20 cellular contexts compared by ENCODE assay signal in the genomic region with DNA sequence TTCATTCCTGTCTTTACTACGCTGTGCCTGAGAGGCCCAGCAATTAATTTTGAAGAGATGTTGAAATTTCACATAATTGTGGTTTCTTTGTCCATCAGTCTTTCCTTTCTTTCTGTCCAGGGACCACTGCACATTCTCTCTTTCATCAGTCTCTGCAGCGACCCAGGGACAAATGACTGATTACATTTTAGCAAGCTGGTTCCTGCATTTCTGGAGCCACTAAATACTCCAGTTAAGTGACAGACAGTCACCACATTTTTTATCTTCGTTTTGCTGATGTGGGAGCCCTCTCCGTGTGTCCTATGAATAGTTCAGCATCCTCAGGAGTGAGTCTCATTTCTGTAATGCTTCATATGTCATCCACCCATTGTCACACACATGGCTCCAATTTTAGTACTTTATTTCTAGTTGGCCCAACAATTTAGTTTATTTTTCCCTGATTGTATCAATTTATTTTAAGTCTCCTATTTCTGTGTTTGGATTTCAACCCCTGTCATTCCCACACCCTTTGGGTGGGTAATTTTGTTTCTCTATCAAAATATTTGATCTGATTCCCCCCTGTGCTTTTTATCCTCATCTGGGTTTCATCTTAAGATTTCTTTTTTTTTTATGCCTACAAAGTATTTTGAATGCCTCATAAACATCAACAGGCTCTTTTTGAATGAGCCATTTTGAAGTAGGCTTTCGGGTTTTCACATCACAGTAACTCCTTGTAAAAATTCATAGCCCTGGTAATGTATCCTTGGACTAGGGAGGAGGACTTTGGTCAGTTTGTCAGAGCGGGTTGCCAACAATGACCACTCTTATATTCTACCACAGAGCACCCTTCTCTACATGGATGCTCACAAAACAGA.
DNase-seq lines count a peak whose midpoint lies in the region; ATAC-seq, FAIRE-seq and TF ChIP-seq lines count a peak whose summit lies in the region.
"Had no signal": no experiment of that assay in that cellular context is flagged by ENCODE, and none has a peak within 500 bp of the region (broad histone marks: within the 10 kb centered on the region; RNA-seq: fewer than 3 reads in every experiment).

No MANE protein-coding gene starts in this region.

- H3K36me3 Mint-ChIP-seq in naive thymus-derived CD8-positive, alpha-beta T cell: no peaks in the 10 kb centered on the region
- H3K36me3 Mint-ChIP-seq: T-cell had no signal

- H3K27ac ChIP-seq in fibroblast of lung (ENCODE audit: insufficient read depth, low read length): no peak overlapping the region
- H3K27ac ChIP-seq: body of pancreas, C4-2B, prostate gland, VCaP had no signal

- no peaks in the 10 kb centered on the region for H3K27me3 ChIP-seq in fibroblast of lung (ENCODE audit: control insufficient read depth, insufficient read depth, low read length)
- H3K27me3 ChIP-seq: body of pancreas had no signal

- no peak for TF ChIP-seq CTCF in fibroblast of lung (conservative IDR thresholded peaks at IDR 0.05 in 1 of 2, IDR thresholded peaks at IDR 0.05 in 1 of 2; ENCODE audit: low read depth in 1 of 2, low read length in 2 of 2)

- no peak overlapping the region for H3K4me3 ChIP-seq in fibroblast of lung (replicated peaks in 1 of 4; ENCODE audit: control extremely low read depth in 1 of 4, insufficient read depth in 1 of 4, low read depth in 3 of 4, low read length in 4 of 4)
- H3K4me3 ChIP-seq in skeletal muscle cell (ENCODE audit: low read depth, low read length): no peak overlapping the region
- H3K4me3 ChIP-seq: body of pancreas, prostate gland had no signal

- H2AFZ ChIP-seq in fibroblast of lung (ENCODE audit: low read length): no peak overlapping the region

- H3K4me1 ChIP-seq in fibroblast of lung (ENCODE audit: control insufficient read depth, extremely low read depth, insufficient read depth, low read length): no peaks in the 10 kb centered on the region
- H3K4me1 ChIP-seq: prostate gland had no signal

- no peaks in the 10 kb centered on the region for H3K9me3 ChIP-seq in fibroblast of lung (ENCODE audit: control insufficient read depth, insufficient read depth, low read depth, low read length)
- H3K9me3 ChIP-seq: body of pancreas, prostate gland had no signal

- H3K9ac ChIP-seq in fibroblast of lung (ENCODE audit: insufficient read depth, low read length): no peak overlapping the region

- H3K9me3 Mint-ChIP-seq in naive thymus-derived CD8-positive, alpha-beta T cell: peaks cover 0 to 23% (median 6%) of the 10 kb centered on the region in 9 donors
- H3K9me3 Mint-ChIP-seq: neural crest cell had no signal

- POLR2A ChIA-PET in naive thymus-derived CD8-positive, alpha-beta T cell (lab: Charles Lee): no interaction called here

- H3K4me2 ChIP-seq in fibroblast of lung (ENCODE audit: extremely low read depth, insufficient read depth, low read length): peak overlapping the region; percentile 37

- H3K36me3 ChIP-seq in fibroblast of lung (ENCODE audit: control insufficient read depth, insufficient read depth, low read length): no peaks in the 10 kb centered on the region
- H3K36me3 ChIP-seq: prostate gland had no signal

- H3K79me2 ChIP-seq in fibroblast of lung (ENCODE audit: control insufficient read depth, insufficient read depth, low read length): no peaks in the 10 kb centered on the region

- H3K4me1 Mint-ChIP-seq in naive thymus-derived CD8-positive, alpha-beta T cell: no peaks in the 10 kb centered on the region
- H3K4me1 Mint-ChIP-seq: neural crest cell, T-cell had no signal

- no peak overlapping the region for H3K4me3 Mint-ChIP-seq in naive thymus-derived CD8-positive, alpha-beta T cell
- H3K4me3 Mint-ChIP-seq: neural crest cell, T-cell had no signal

- ATAC-seq in naive thymus-derived CD8-positive, alpha-beta T cell: no peak
- no peak for ATAC-seq in HG02623 (IDR thresholded peaks at IDR 0.05; ENCODE audit: unreplicated experiment)
- ATAC-seq: body of pancreas, T-cell had no signal

- H3K27ac Mint-ChIP-seq in naive thymus-derived CD8-positive, alpha-beta T cell: no peak overlapping the region
- H3K27ac Mint-ChIP-seq: T-cell had no signal

- no peaks in the 10 kb centered on the region for H4K20me1 ChIP-seq in fibroblast of lung (ENCODE audit: control insufficient read depth, extremely low read depth, insufficient read depth, low read length)

- H3K27me3 Mint-ChIP-seq in naive thymus-derived CD8-positive, alpha-beta T cell: peaks cover 0 to 3% (median 0%) of the 10 kb centered on the region in 5 donors
- H3K27me3 Mint-ChIP-seq: T-cell had no signal

- peak; percentile 38 for DNase-seq in GM03348 (ENCODE audit: low spot score)
- DNase-seq in RCC 7860 (ENCODE audit: low spot score): peak; percentile 6
- peak; percentile 41 to 84 for DNase-seq in fibroblast of lung (ENCODE audit: low read depth in 2 of 2)
- peak; percentile 12 for DNase-seq in skeletal muscle cell (ENCODE audit: low read depth)
- DNase-seq in naive thymus-derived CD8-positive, alpha-beta T cell: no peak
- DNase-seq in mucosa of gallbladder (ENCODE audit: low spot score): no peak
- DNase-seq: activated CD4-positive, alpha-beta T cell treated with anti-CD3 and anti-CD28 coated beads, Interleukin-2, amount 50 U/mL, for 48 hours; activated naive CD4-positive, alpha-beta T cell treated with Interleukin-2 at 50 U/mL for 16 hours; activated T-cell treated with anti-CD3 and anti-CD28 coated beads for 4 hours; body of pancreas; cortex of kidney; stimulated activated CD4-positive, alpha-beta T cell treated with anti-CD3 and anti-CD28 coated beads, Interleukin-12 subunit alpha, Interleukin-12 subunit beta, amount 100 ng/mL, for 4 hours; T-cell had no signal

- FAIRE-seq in RCC 7860 (lab: Jason Lieb, UNC): no peak
- FAIRE-seq: GM18507, keratinocyte had no signal

Comparison
In these comparisons a context has a peak if more than half of its experiments do, and no peak if none do; other contexts are left out.
1. DNase-seq: peak in GM03348 (single experiment), RCC 7860 (single experiment), fibroblast of lung (2 of 2) and skeletal muscle cell (single experiment); none in naive thymus-derived CD8-positive, alpha-beta T cell (0 of 10) and mucosa of gallbladder (single experiment).